Comparison of ENCODE assay signal across 9 cellular contexts in the genomic region with DNA sequence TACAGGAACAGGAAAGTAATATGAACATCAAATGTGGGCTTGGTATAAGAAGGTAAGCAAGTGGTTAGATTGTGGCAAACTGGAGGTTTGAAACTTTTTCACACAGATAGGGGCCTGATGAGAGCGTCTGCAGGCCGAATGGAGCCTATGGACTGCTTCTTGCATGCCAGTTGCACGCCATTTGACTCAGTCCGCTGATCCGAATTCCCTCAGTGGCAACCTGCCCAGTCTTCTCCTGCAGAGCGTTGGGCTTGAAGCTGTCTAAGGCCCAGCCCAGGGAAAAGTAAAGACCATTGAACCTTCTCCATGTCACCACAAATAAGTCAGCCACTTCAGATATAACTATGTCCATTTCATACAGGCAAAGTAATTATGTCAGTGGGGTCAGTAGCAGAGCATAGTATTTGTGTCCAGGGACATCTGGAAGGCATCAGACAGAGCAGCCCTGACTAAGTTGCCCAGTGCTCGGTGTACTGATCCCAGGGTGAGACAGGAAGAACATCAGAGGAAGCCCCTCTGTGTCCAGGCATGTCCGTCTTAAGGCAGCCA. TPM values are rescaled to one million over a fixed set of nuclear protein-coding genes. Genes with fewer than 3 reads are reported as not detected.
DNase-seq lines count a peak whose midpoint lies in the region; ATAC-seq, FAIRE-seq and TF ChIP-seq lines count a peak whose summit lies in the region.
"Had no signal": no experiment of that assay in that cellular context is flagged by ENCODE, and none has a peak within 500 bp of the region (broad histone marks: within the 10 kb centered on the region; RNA-seq: fewer than 3 reads in every experiment).

No MANE protein-coding gene starts in this region.

- H3K27ac Mint-ChIP-seq in CD4-positive, alpha-beta T cell: peak overlapping the region; percentile 98

- 61% methylated on average over 8 of the region's 8 CpGs for WGBS in SK-N-SH (ENCODE audit: low lambda C conversion rate)

- H3K27me3 ChIP-seq in CD4-positive, alpha-beta T cell (ENCODE audit: control insufficient read depth, insufficient read depth, low read length): no peaks in the 10 kb centered on the region
- H3K27me3 ChIP-seq in SK-N-SH (ENCODE audit: insufficient read depth) (no peaks in the 10 kb centered on the region), parathyroid adenoma (ENCODE audit: control insufficient read depth, insufficient read depth, low read length) (no peaks in the 10 kb centered on the region)

- H3K4me1 ChIP-seq in SK-N-SH (ENCODE audit: control insufficient read depth in 1 of 2, insufficient read depth in 2 of 2, low read depth in 1 of 2, low read length in 1 of 2): peaks cover 42 to 46% of the 10 kb centered on the region in 2 experiments
- peaks cover 56% of the 10 kb centered on the region for H3K4me1 ChIP-seq in parathyroid adenoma

- H3K36me3 Mint-ChIP-seq in CD4-positive, alpha-beta T cell (ENCODE audit: low read depth): peaks cover 64% of the 10 kb centered on the region

- TF ChIP-seq CTCF in CD4-positive, alpha-beta T cell (IDR thresholded peaks at IDR 0.05): no peak
- TF ChIP-seq CTCF in SK-N-SH (IDR thresholded peaks at IDR 0.05): no peak
- TF ChIP-seq CTCF in parathyroid adenoma (IDR thresholded peaks at IDR 0.05): no peak

- no peak overlapping the region for H3K9ac ChIP-seq in SK-N-SH
- H3K9ac ChIP-seq in parathyroid adenoma: no peak overlapping the region

- no peak for TF ChIP-seq RAD21 in SK-N-SH (IDR thresholded peaks at IDR 0.05; ENCODE audit: low read length)

- H3K4me3 ChIP-seq in SK-N-SH (ENCODE audit: low read depth in 2 of 2, low read length in 1 of 2) (no peak overlapping the region), parathyroid adenoma (ENCODE audit: low read depth, low read length) (no peak overlapping the region)
- H3K4me3 ChIP-seq: K562 had no signal

- H4K20me1 ChIP-seq in SK-N-SH (ENCODE audit: insufficient read depth): no peaks in the 10 kb centered on the region

- H3K4me3 Mint-ChIP-seq in CD4-positive, alpha-beta T cell: peak overlapping the region; percentile 82

- peaks cover 28 to 52% of the 10 kb centered on the region in 2 experiments for H3K36me3 ChIP-seq in SK-N-SH (replicated peaks in 1 of 2; ENCODE audit: control insufficient read depth in 1 of 2, insufficient read depth in 2 of 2, low read length in 1 of 2)
- H3K36me3 ChIP-seq in parathyroid adenoma (ENCODE audit: control insufficient read depth, insufficient read depth, low read length): no peaks in the 10 kb centered on the region

- peaks cover 94% of the 10 kb centered on the region for H3K4me1 Mint-ChIP-seq in CD4-positive, alpha-beta T cell (ENCODE audit: low read depth)

- H3F3A ChIP-seq in SK-N-SH (replicated peaks; ENCODE audit: insufficient read depth): peaks cover 27% of the 10 kb centered on the region

- no peak overlapping the region for H2AFZ ChIP-seq in SK-N-SH (ENCODE audit: low read depth)
- H2AFZ ChIP-seq in parathyroid adenoma: no peak overlapping the region

- FAIRE-seq in RCC 7860 (lab: Jason Lieb, UNC): no peak
- FAIRE-seq: K562 had no signal

- H3K4me2 ChIP-seq in SK-N-SH (peak overlapping the region; percentile 42; the same call in 1 of the 2 replicates), parathyroid adenoma (ENCODE audit: low read length) (no peak overlapping the region)

- intact Hi-C loops in CD4-positive, alpha-beta T cell (cut with DNase I, micrococcal nuclease): no loop called here

- H3K9me3 ChIP-seq in CD4-positive, alpha-beta T cell (ENCODE audit: control insufficient read depth, low read length): no peaks in the 10 kb centered on the region
- no peaks in the 10 kb centered on the region for H3K9me3 ChIP-seq in SK-N-SH
- no peaks in the 10 kb centered on the region for H3K9me3 ChIP-seq in parathyroid adenoma (ENCODE audit: control insufficient read depth, low read length)

- H3K27me3 Mint-ChIP-seq in CD4-positive, alpha-beta T cell: no peaks in the 10 kb centered on the region

- TF ChIP-seq EP300 in SK-N-SH (IDR thresholded peaks at IDR 0.05; ENCODE audit: borderline replicate concordance in 1 of 2, low read depth in 1 of 2, low read length in 1 of 2): no peak

- H3K9me3 Mint-ChIP-seq in CD4-positive, alpha-beta T cell: no peaks in the 10 kb centered on the region

- H3K9me2 ChIP-seq in SK-N-SH: no peaks in the 10 kb centered on the region

- H3K79me2 ChIP-seq in SK-N-SH (ENCODE audit: insufficient read depth) (peaks cover 69% of the 10 kb centered on the region), parathyroid adenoma (peaks cover 64% of the 10 kb centered on the region)

- DNase-seq in CD4-positive, alpha-beta T cell: peak in 3 of 10 experiments; percentile 12 to 19 (median 16)
- no peak for DNase-seq in SK-N-SH
- peak; percentile 57 for DNase-seq in cerebellar cortex (ENCODE audit: low spot score)
- no peak for DNase-seq in activated effector memory CD4-positive, alpha-beta T cell treated with Interleukin-2 at 50 U/mL for 16 hours
- DNase-seq in NCI-H2196 (lab: John Stamatoyannopoulos, UW; ENCODE audit: unreplicated experiment): no peak
- no peak for DNase-seq in DMS153 (lab: John Stamatoyannopoulos, UW)
- no peak for DNase-seq in RCC 7860 (ENCODE audit: low spot score)

- peak overlapping the region; percentile 65 for H3K27ac ChIP-seq in CD4-positive, alpha-beta T cell (ENCODE audit: low read depth, low read length)
- H3K27ac ChIP-seq in SK-N-SH (ENCODE audit: low read depth in 2 of 2, low read length in 1 of 2) (peak overlapping the region; percentile 75 to 78), parathyroid adenoma (peak overlapping the region; percentile 93)

- CTCF ChIA-PET in CD4-positive, alpha-beta T cell (lab: Charles Lee): interaction anchor here (0.5 to 2.4 kb wide), 4 partner anchors 41 to 71 kb away, joined by 3 to 7 read pairs (median 6); no protein-coding TSS in a partner anchor
- CTCF ChIA-PET in SK-N-SH (lab: Yijun Ruan, JAX): interaction anchor here (1.0 kb wide), 1 partner anchor 10 kb away, joined by 3 read pairs; no protein-coding TSS in a partner anchor

- POLR2A ChIA-PET in CD4-positive, alpha-beta T cell (lab: Charles Lee): interaction anchor here (0.9 to 5.4 kb wide), 7 partner anchors 12 to 147 kb away, joined by 3 to 114 read pairs (median 5); no protein-coding TSS in a partner anchor
- POLR2A ChIA-PET in SK-N-SH (lab: Yijun Ruan, JAX): no interaction called here

- ATAC-seq in CD4-positive, alpha-beta T cell (ENCODE audit: poor library complexity): peak; percentile 45
- ATAC-seq: K562 had no signal

TF ChIP-seq in SK-N-SH, 30 proteins besides CTCF, POLR2A, EP300 and RAD21:
- TF ChIP-seq GABPA (IDR thresholded peaks at IDR 0.05; ENCODE audit: low read depth) (no peak), TCF12 (IDR thresholded peaks at IDR 0.05) (peak; percentile 60)

RNA-seq across cellular contexts. Expression of a gene that starts 45.9 kb away (rescaled TPM):
- total RNA-seq in CD4-positive, alpha-beta T cell: 10 to 100 TPM; 21.8 to 22.0 TPM
- polyA plus RNA-seq in SK-N-SH (2012; rRNA removed): 10.1 and 11.3 TPM in 2 replicates
- polyA plus RNA-seq in SK-N-SH (2012; cell fraction: cytosol; rRNA removed): 11.6 and 11.7 TPM in 2 replicates
- 20.0 and 21.9 TPM in 2 replicates for polyA plus RNA-seq in SK-N-SH (2012; cell fraction: nucleus; rRNA removed)
